Comparison of ENCODE assay signal across 19 cellular contexts in genomic region chrX:93637591-93637990, GRCh38. TPM values are rescaled to one million over a fixed set of nuclear protein-coding genes. Genes with fewer than 3 reads are reported as not detected.
DNase-seq lines count a peak whose midpoint lies in the region; ATAC-seq, FAIRE-seq and TF ChIP-seq lines count a peak whose summit lies in the region.
"Had no signal": no experiment of that assay in that cellular context is flagged by ENCODE, and none has a peak within 500 bp of the region (broad histone marks: within the 10 kb centered on the region; RNA-seq: fewer than 3 reads in every experiment).

No MANE protein-coding gene starts in this region.

- H3K79me2 ChIP-seq in H9 (ENCODE audit: insufficient read depth, low read length) (no peaks in the 10 kb centered on the region), H1 (ENCODE audit: control insufficient read depth in 1 of 2, insufficient read depth in 2 of 2, low read length in 2 of 2) (no peaks in the 10 kb centered on the region)

- no peak for TF ChIP-seq EP300 in H1 (IDR thresholded peaks at IDR 0.05; ENCODE audit: borderline replicate concordance in 1 of 2, low read depth in 2 of 2, low read length in 2 of 2)

- H3T11ph ChIP-seq in H9 (ENCODE audit: low read length) = no peak overlapping the region

- H3K27ac ChIP-seq in H9 (ENCODE audit: insufficient read length, low read depth, low read length) = no peak overlapping the region
- no peak overlapping the region for H3K27ac ChIP-seq in H1 (ENCODE audit: low read depth, low read length)
- no peak overlapping the region for H3K27ac ChIP-seq in body of pancreas
- H3K27ac ChIP-seq: C4-2B, GM23248 had no signal

- H3K9me3 ChIP-seq in H9 (ENCODE audit: control insufficient read depth, low read depth, low read length) (peaks cover 17% of the 10 kb centered on the region), H1 (ENCODE audit: insufficient read depth in 2 of 2, low read depth in 1 of 2, low read length in 1 of 2) (peaks cover 5 to 7% of the 10 kb centered on the region in 2 experiments; a peak in 3 of 4 replicates), body of pancreas (no peaks in the 10 kb centered on the region)
- H3K9me3 ChIP-seq: BE2C had no signal

- TF ChIP-seq CTCF in H9 (conservative IDR thresholded peaks at IDR 0.05) (no peak), H1 (IDR thresholded peaks at IDR 0.05; ENCODE audit: control extremely low read depth in 1 of 3, insufficient read depth in 1 of 3, low read depth in 1 of 3, low read length in 3 of 3) (no peak), body of pancreas (IDR thresholded peaks at IDR 0.05) (no peak)

- H3K27me3 Mint-ChIP-seq in H9 (ENCODE audit: low read depth) = no peaks in the 10 kb centered on the region; the same call in 1 of the 2 replicates

- WGBS in H9 (ENCODE audit: extremely low coverage, insufficient read length, low lambda C conversion rate) = no CpG with 5 or more reads among the region's 2 CpGs
- WGBS in H1 (ENCODE audit: extremely low coverage in 1 of 2, insufficient coverage in 1 of 2, insufficient read length in 1 of 2, insufficient replicate concordance in 2 of 2, low coverage in 1 of 2, low lambda C conversion rate in 2 of 2, missing lambda C conversion rate in 1 of 2), 2 experiments = 76% methylated on average over 2 of the region's 2 CpGs; no CpG with 5 or more reads in 1 of the 2 experiments
- whole genome bisulfite sequencing in body of pancreas, 2 donors = 80 to 88% methylated on average over 1 of the region's 2 CpGs

- FAIRE-seq in H1 (lab: Jason Lieb, UNC) = no peak
- FAIRE-seq: A204.1, D721Med had no signal

- H3K18ac ChIP-seq in H9 (ENCODE audit: insufficient read length, low read depth, low read length) (no peak overlapping the region), H1 (ENCODE audit: extremely low read depth, low read length) (no peak overlapping the region)

- CTCF ChIA-PET in H1 (lab: Charles Lee; ENCODE audit: partially characterized antibody) = no interaction called here

- H2BK15ac ChIP-seq in H9 (ENCODE audit: low read depth, low read length) (no peak overlapping the region), H1 (ENCODE audit: low read length) (no peak overlapping the region)

- peaks cover 22 to 37% (median 30%) of the 10 kb centered on the region in 3 experiments for H3K36me3 Mint-ChIP-seq in H9 (ENCODE audit: insufficient read depth in 1 of 3, low read depth in 3 of 3)
- H3K36me3 Mint-ChIP-seq: CD4-positive, alpha-beta memory T cell had no signal

- H2AK5ac ChIP-seq in H9 (ENCODE audit: insufficient read length, low read length) = no peak overlapping the region
- H2AK5ac ChIP-seq in H1 (ENCODE audit: low read depth, low read length) = no peak overlapping the region

- H4K8ac ChIP-seq in H9 (replicated peaks; ENCODE audit: insufficient read length, low read depth, low read length) (no peak overlapping the region), H1 (ENCODE audit: extremely low read depth, insufficient read depth, low read length) (no peak overlapping the region)

- H3K36me3 ChIP-seq in H1 (ENCODE audit: control insufficient read depth in 2 of 4, insufficient read depth in 4 of 4, low read length in 3 of 4) = no peaks in the 10 kb centered on the region
- no peaks in the 10 kb centered on the region for H3K36me3 ChIP-seq in body of pancreas (replicated peaks in 1 of 2; ENCODE audit: insufficient read depth in 1 of 2, low read depth in 2 of 2)
- H3K36me3 ChIP-seq: BE2C had no signal

- H4K5ac ChIP-seq in H9 (ENCODE audit: insufficient read length, low read depth, low read length) = no peak overlapping the region
- H4K5ac ChIP-seq in H1 (ENCODE audit: insufficient read length, low read depth, low read length) = no peak overlapping the region

- H3K14ac ChIP-seq in H9 (ENCODE audit: insufficient read depth, low read length) = no peak overlapping the region
- no peak overlapping the region for H3K14ac ChIP-seq in H1 (ENCODE audit: insufficient read length)

- H2BK12ac ChIP-seq in H9 (ENCODE audit: insufficient read length, low read depth, low read length) (no peak overlapping the region), H1 (ENCODE audit: low read depth, low read length) (no peak overlapping the region)

- no peak overlapping the region for H3K4me3 Mint-ChIP-seq in H9
- H3K4me3 Mint-ChIP-seq: CD4-positive, alpha-beta memory T cell had no signal

- H3K27ac Mint-ChIP-seq in H9 = peak overlapping the region; percentile 24 to 86 (median 82); a peak in 3 of 7 replicates
- H3K27ac Mint-ChIP-seq: CD4-positive, alpha-beta memory T cell had no signal

- peak; percentile 51 for DNase-seq in H9
- DNase-seq in H1 (ENCODE audit: low read depth in 1 of 2, low spot score in 2 of 2) = peak in 1 of 2 experiments; percentile 5
- DNase-seq in iPS-NIHi7 (ENCODE audit: extremely low spot score) = peak; percentile 11
- DNase-seq in NCI-H1092 (lab: John Stamatoyannopoulos, UW) = no peak
- DNase-seq in D341Med (ENCODE audit: low spot score) = no peak
- no peak for DNase-seq in NCI-H187 (lab: John Stamatoyannopoulos, UW)
- DNase-seq in body of pancreas = no peak
- DNase-seq: BE2C; CD4-positive, alpha-beta memory T cell; DMS153; DMS79 treated with DMSO at 0.1 percent for 48 hours; EL; GF-D8; GM23248 had no signal

- no peak overlapping the region for H4K91ac ChIP-seq in H9 (ENCODE audit: insufficient read length, low read depth, low read length)
- no peak overlapping the region for H4K91ac ChIP-seq in H1 (replicated peaks; ENCODE audit: insufficient read length, low read length)

- H2BK5ac ChIP-seq in H9 (ENCODE audit: insufficient read length, low read length) (no peak overlapping the region), H1 (ENCODE audit: low read depth, low read length) (peak overlapping the region; percentile 40; the same call in 1 of the 2 replicates)

- TF ChIP-seq POLR2A in H1 (IDR thresholded peaks at IDR 0.05; ENCODE audit: control extremely low read depth in 1 of 2, low read depth in 2 of 2, low read length in 2 of 2) = no peak
- TF ChIP-seq POLR2A in body of pancreas (IDR thresholded peaks at IDR 0.05) = no peak

- H3K9me3 Mint-ChIP-seq in H9 = peaks cover 30 to 38% of the 10 kb centered on the region in 2 experiments

- H3K4me3 ChIP-seq in H1 (ENCODE audit: extremely low read depth in 1 of 4, insufficient read depth in 2 of 4, low read depth in 3 of 4, low read length in 4 of 4) = no peak overlapping the region
- H3K4me3 ChIP-seq in body of pancreas = no peak overlapping the region
- H3K4me3 ChIP-seq: GM23248 had no signal

- no peaks in the 10 kb centered on the region for H3K27me3 ChIP-seq in H9 (ENCODE audit: insufficient read depth, low read length)
- H3K27me3 ChIP-seq in H1 (replicated peaks in 1 of 4; ENCODE audit: control insufficient read depth in 3 of 4, extremely low read depth in 1 of 4, insufficient read depth in 3 of 4, low read length in 3 of 4) = no peaks in the 10 kb centered on the region
- no peaks in the 10 kb centered on the region for H3K27me3 ChIP-seq in body of pancreas
- H3K27me3 ChIP-seq: BE2C had no signal

- H2AFZ ChIP-seq in H9 (ENCODE audit: low read length) = no peak overlapping the region
- no peak overlapping the region for H2AFZ ChIP-seq in H1 (ENCODE audit: low read length)
- H2AFZ ChIP-seq: GM23248 had no signal

- H3K9ac ChIP-seq in H9 (ENCODE audit: extremely low read depth, insufficient read length, low read length) (no peak overlapping the region), H1 (replicated peaks in 1 of 4; ENCODE audit: extremely low read depth in 1 of 4, low read depth in 3 of 4, low read length in 3 of 4) (no peak overlapping the region)
- H3K9ac ChIP-seq: GM23248 had no signal

- H3K56ac ChIP-seq in H9 (ENCODE audit: insufficient read length, low read depth, low read length) = no peak overlapping the region
- H3K56ac ChIP-seq in H1 (replicated peaks; ENCODE audit: insufficient read length, low read depth, low read length) = no peak overlapping the region

- TF ChIP-seq RAD21 in H1 (IDR thresholded peaks at IDR 0.05 in 1 of 2, conservative IDR thresholded peaks at IDR 0.05 in 1 of 2; ENCODE audit: low read depth in 2 of 2, low read length in 2 of 2) = no peak

- H3K4me1 ChIP-seq in H9 (ENCODE audit: insufficient read depth, low read length) (no peaks in the 10 kb centered on the region; the same call in 1 of the 2 replicates), H1 (replicated peaks in 1 of 4; ENCODE audit: control insufficient read depth in 3 of 4, insufficient read depth in 4 of 4, low read length in 3 of 4) (no peaks in the 10 kb centered on the region), body of pancreas (no peaks in the 10 kb centered on the region)
- H3K4me1 ChIP-seq: BE2C had no signal

- no peaks in the 10 kb centered on the region for H3K79me1 ChIP-seq in H9 (ENCODE audit: insufficient read depth, low read depth, low read length, poor library complexity, severe bottlenecking)
- H3K79me1 ChIP-seq in H1 (ENCODE audit: low read depth, low read length) = no peaks in the 10 kb centered on the region

- H3K4ac ChIP-seq in H9 (ENCODE audit: low read depth, low read length) = no peak overlapping the region
- no peak overlapping the region for H3K4ac ChIP-seq in H1 (replicated peaks; ENCODE audit: insufficient read length, low read depth, low read length)

- H3K23me2 ChIP-seq in H9 (ENCODE audit: insufficient read length, low read depth, low read length, poor library complexity, severe bottlenecking) (no peaks in the 10 kb centered on the region), H1 (ENCODE audit: low read depth, low read length) (no peaks in the 10 kb centered on the region)

- H3K23ac ChIP-seq in H9 (ENCODE audit: insufficient read length, low read depth, low read length) = no peak overlapping the region
- H3K23ac ChIP-seq in H1 (ENCODE audit: insufficient read length) = no peak overlapping the region

- intact Hi-C loops in body of pancreas (cut with DNase I) = no loop called here

- H3K4me2 ChIP-seq in H9 (ENCODE audit: insufficient read depth, insufficient read length, low read length) = no peak overlapping the region
- no peak overlapping the region; a peak in 1 of 4 replicates for H3K4me2 ChIP-seq in H1 (ENCODE audit: insufficient read depth in 1 of 2, low read depth in 2 of 2, low read length in 2 of 2)

- peaks cover 13 to 32% of the 10 kb centered on the region in 2 experiments for H3K4me1 Mint-ChIP-seq in H9
- H3K4me1 Mint-ChIP-seq: CD4-positive, alpha-beta memory T cell had no signal

- POLR2A ChIA-PET in H1 (lab: Charles Lee; ENCODE audit: partially characterized antibody) = no interaction called here

- no peaks in the 10 kb centered on the region for H4K20me1 ChIP-seq in H9 (ENCODE audit: control insufficient read depth, insufficient read depth, insufficient read length)
- no peaks in the 10 kb centered on the region for H4K20me1 ChIP-seq in H1 (replicated peaks in 1 of 2; ENCODE audit: control insufficient read depth in 1 of 2, insufficient read depth in 2 of 2, low read length in 2 of 2)

- H2BK20ac ChIP-seq in H9 (ENCODE audit: low read depth, low read length, poor library complexity, severe bottlenecking) (no peak overlapping the region), H1 (ENCODE audit: low read length) (no peak overlapping the region)

- no peak for ATAC-seq in body of pancreas
- ATAC-seq: HCT116 had no signal

- H2BK120ac ChIP-seq in H9 (ENCODE audit: low read depth, low read length, poor library complexity, severe bottlenecking) (no peak overlapping the region), H1 (replicated peaks; ENCODE audit: low read depth, low read length) (no peak overlapping the region)

RNA-seq across cellular contexts. Expression of gene NAP1L3, which starts 35.8 kb away (rescaled TPM):
- total RNA-seq in H9 (2021) = 89.6 and 91.7 TPM in 2 replicates
- 55.2 and 58.8 TPM in 2 replicates for total RNA-seq in H1 (2021; fragmentation: NEBNext Ultra II Directional; extraction: Animal tissue kit (Norgen Biotek cat#: 25700))
- polyA plus RNA-seq in H1 (2011; rRNA removed) = 12.2 and 17.3 TPM in 2 replicates
- polyA plus RNA-seq in H1 (2011; cell fraction: cytosol; rRNA removed) = 24.4 TPM
- 7.7 TPM for polyA plus RNA-seq in H1 (2011; cell fraction: nucleus; rRNA removed)
- polyA plus RNA-seq in H1 (2012, experiment 1 of 2) = 21.1 to 39.9 TPM (median 24.1 TPM) in 4 replicates
- polyA plus RNA-seq in H1 (2012, experiment 2 of 2) = 4.4 TPM
- 25.8 TPM for polyA plus RNA-seq in H1 (2013, experiment 1 of 2)
- polyA plus RNA-seq in H1 (2013, experiment 2 of 2) = 23.5 TPM
- 5.7 and 8.6 TPM in 2 replicates for polyA minus RNA-seq in H1 (2011; rRNA and poly(A)+ RNA removed)
- polyA minus RNA-seq in H1 (2011; cell fraction: cytosol; rRNA and poly(A)+ RNA removed) = 16.3 TPM
- 10.0 TPM for polyA minus RNA-seq in H1 (2011; cell fraction: nucleus; rRNA and poly(A)+ RNA removed)
- under 1 TPM; 0.33 to 0.78 TPM for total RNA-seq in body of pancreas

RNA-seq across cellular contexts. Expression of gene FAM133A, which starts 36.4 kb away (rescaled TPM):
- total RNA-seq in H9 (2021) (0.83 and 0.90 TPM in 2 replicates), body of pancreas (not detected)
- 0.46 and 0.82 TPM in 2 replicates for total RNA-seq in H1 (2021; fragmentation: NEBNext Ultra II Directional; extraction: Animal tissue kit (Norgen Biotek cat#: 25700))
- 0.11 and 0.26 TPM in 2 replicates for polyA plus RNA-seq in H1 (2011; rRNA removed)
- 0.34 TPM for polyA plus RNA-seq in H1 (2011; cell fraction: cytosol; rRNA removed)
- polyA plus RNA-seq in H1 (2011; cell fraction: nucleus; rRNA removed) = 0.16 TPM
- polyA plus RNA-seq in H1 (2012, experiment 1 of 2) = 0.12 to 0.39 TPM (median 0.26 TPM) in 4 replicates
- polyA plus RNA-seq in H1 (2012, experiment 2 of 2) = not detected
- polyA plus RNA-seq in H1 (2013, experiment 1 of 2) = 1.3 TPM
- polyA plus RNA-seq in H1 (2013, experiment 2 of 2) = 1.2 TPM
- 0.17 TPM in 1 of 2 replicates, not detected in the other for polyA minus RNA-seq in H1 (2011; rRNA and poly(A)+ RNA removed)
- polyA minus RNA-seq in H1 (2011; cell fraction: cytosol; rRNA and poly(A)+ RNA removed) = not detected
- 0.50 TPM for polyA minus RNA-seq in H1 (2011; cell fraction: nucleus; rRNA and poly(A)+ RNA removed)
- total RNA-seq: CD4-positive, alpha-beta memory T cell had no signal
- polyA plus RNA-seq: AG04450 had no signal

Comparison
In these comparisons a context has a peak if more than half of its experiments do, and no peak if none do; other contexts are left out.
1. DNase-seq: peak in H9 (single experiment) and iPS-NIHi7 (single experiment); none in NCI-H1092 (single experiment), D341Med (single experiment), NCI-H187 (0 of 2) and body of pancreas (0 of 4).
2. RNA of gene NAP1L3, which starts 35.8 kb away (total RNA-seq): 89.6 to 91.7 TPM in H9 and 55.2 to 58.8 TPM in H1; 0.33 to 0.78 TPM in body of pancreas; every median in the first group is over 10 times any median in the second.